In genomic region chr10:16904049-16904448, GRCh38 we compare ENCODE assay signal across 16 cellular contexts.
"Had no signal": no experiment of that assay in that cellular context is flagged by ENCODE, and none has a peak within 500 bp of the region (broad histone marks: within the 10 kb centered on the region; RNA-seq: fewer than 3 reads in every experiment).

No MANE protein-coding gene starts in this region.

- H3K9me3 ChIP-seq: body of pancreas, gastrocnemius medialis, left lung, transverse colon, uterus had no signal

- H3K36me3 ChIP-seq: gastrocnemius medialis, left lung, transverse colon, uterus had no signal

- H3K4me1 ChIP-seq: body of pancreas, gastrocnemius medialis, left lung, transverse colon, uterus had no signal

- H3K27me3 ChIP-seq: body of pancreas, gastrocnemius medialis, left lung, transverse colon, uterus had no signal

- H3K4me3 ChIP-seq: body of pancreas, coronary artery, gastrocnemius medialis, left lung, transverse colon, uterus had no signal

- DNase-seq: activated CD4-positive, alpha-beta T cell treated with anti-CD3 and anti-CD28 coated beads for 36 hours; activated CD4-positive, alpha-beta T cell treated with anti-CD3 and anti-CD28 coated beads, Interleukin-2, amount 50 U/mL, for 48 hours; activated T-cell treated with anti-CD3 and anti-CD28 coated beads for 4 hours; amygdala; body of pancreas; erythroblast; gastrocnemius medialis; head of caudate nucleus; left lung; nephron progenitor cell; nucleus accumbens; posterior cingulate gyrus; transverse colon; uterus had no signal

- H3K27ac ChIP-seq: body of pancreas, coronary artery, left lung, transverse colon had no signal

- ATAC-seq: activated CD4-positive, alpha-beta T cell treated with anti-CD3 and anti-CD28 coated beads for 36 hours; body of pancreas; WTC11 had no signal
